Comparison of ENCODE assay signal across 26 cellular contexts in genomic region chr2:69205076-69205475, GRCh38.
"Had no signal": no experiment of that assay in that cellular context is flagged by ENCODE, and none has a peak within 500 bp of the region (broad histone marks: within the 10 kb centered on the region; RNA-seq: fewer than 3 reads in every experiment).

No MANE protein-coding gene starts in this region.

- H3K27ac ChIP-seq: body of pancreas, colonic mucosa, dorsolateral prefrontal cortex, left lung, lower lobe of right lung, neutrophil, parathyroid adenoma, psoas muscle, thyroid gland, upper lobe of right lung had no signal

- H3K4me3 ChIP-seq: body of pancreas, colonic mucosa, dorsolateral prefrontal cortex, left lung, lower lobe of right lung, psoas muscle, thyroid gland, upper lobe of right lung had no signal

- H3K9me3 ChIP-seq: body of pancreas, colonic mucosa, left lung, lower lobe of right lung, neutrophil, psoas muscle, thyroid gland, upper lobe of right lung had no signal

- H2AFZ ChIP-seq: parathyroid adenoma had no signal

- H3K9ac ChIP-seq: parathyroid adenoma had no signal

- DNase-seq: activated CD4-positive, alpha-beta T cell treated with anti-CD3 and anti-CD28 coated beads for 36 hours; activated CD4-positive, CD25-positive, alpha-beta regulatory T cell; activated CD8-positive, alpha-beta memory T cell treated with anti-CD3 and anti-CD28 coated beads, Interleukin-2, amount 10 ng/mL, durations not matched to agents 7 days and 5 days; activated CD8-positive, alpha-beta T cell treated with anti-CD3 and anti-CD28 coated beads, Interleukin-2, amount 10 ng/mL, durations not matched to agents 7 days and 5 days; activated naive CD4-positive, alpha-beta T cell treated with Interleukin-2 at 50 U/mL for 16 hours; activated T-cell treated with anti-CD3 and anti-CD28 coated beads, Interleukin-2, amount 50 U/mL, for 48 hours; aorta; body of pancreas; colonic mucosa; dorsolateral prefrontal cortex; effector memory CD4-positive, alpha-beta T cell; left lung; lower lobe of right lung; mesendoderm; nephron progenitor cell; psoas muscle; stimulated activated CD4-positive, alpha-beta T cell treated with anti-CD3 and anti-CD28 coated beads, Interleukin-12 subunit alpha, Interleukin-12 subunit beta, amount 100 ng/mL, for 4 hours; stimulated activated CD4-positive, alpha-beta T cell treated with anti-CD3 and anti-CD28 coated beads, Interleukin-4, amount 100 ng/mL, for 24 hours; substantia nigra; thyroid gland; upper lobe of right lung had no signal

- H3K27me3 ChIP-seq: body of pancreas, colonic mucosa, dorsolateral prefrontal cortex, left lung, neutrophil, thyroid gland, upper lobe of right lung had no signal

- H3K4me1 ChIP-seq: body of pancreas, colonic mucosa, left lung, psoas muscle had no signal

- H3K9me3 Mint-ChIP-seq: nephron progenitor cell; stimulated activated effector memory CD8-positive, alpha-beta T cell treated with anti-CD3 and anti-CD28 coated beads, Interleukin-12 subunit alpha, Interleukin-12 subunit beta, amount 100 ng/mL, for 72 hours; stimulated activated naive CD8-positive, alpha-beta T cell treated with anti-CD3 and anti-CD28 coated beads, Interleukin-15, Interleukin-2, amounts not matched to agents 100 ng/mL and 50 ng/mL, for 24 hours had no signal

- H3K27me3 Mint-ChIP-seq: stimulated activated naive CD8-positive, alpha-beta T cell treated with anti-CD3 and anti-CD28 coated beads, Interleukin-15, Interleukin-2, amounts not matched to agents 100 ng/mL and 50 ng/mL, for 24 hours had no signal

- H3K27ac Mint-ChIP-seq: activated CD4-positive, alpha-beta T cell treated with anti-CD3 and anti-CD28 coated beads for 36 hours; activated CD8-positive, alpha-beta memory T cell treated with anti-CD3 and anti-CD28 coated beads, Interleukin-2, amount 10 ng/mL, durations not matched to agents 7 days and 5 days; activated CD8-positive, alpha-beta T cell treated with anti-CD3 and anti-CD28 coated beads, Interleukin-2, amount 10 ng/mL, durations not matched to agents 7 days and 5 days; activated naive CD8-positive, alpha-beta T cell; nephron progenitor cell; stimulated activated effector memory CD8-positive, alpha-beta T cell treated with anti-CD3 and anti-CD28 coated beads, Interleukin-12 subunit alpha, Interleukin-12 subunit beta, amount 100 ng/mL, for 72 hours; stimulated activated naive CD8-positive, alpha-beta T cell treated with anti-CD3 and anti-CD28 coated beads, Interleukin-15, Interleukin-2, amounts not matched to agents 100 ng/mL and 50 ng/mL, for 24 hours had no signal

- H3K36me3 Mint-ChIP-seq: activated CD8-positive, alpha-beta memory T cell treated with anti-CD3 and anti-CD28 coated beads, Interleukin-2, amount 10 ng/mL, durations not matched to agents 7 days and 5 days; activated naive CD8-positive, alpha-beta T cell; stimulated activated effector memory CD8-positive, alpha-beta T cell treated with anti-CD3 and anti-CD28 coated beads, Interleukin-12 subunit alpha, Interleukin-12 subunit beta, amount 100 ng/mL, for 72 hours had no signal

- H3K36me3 ChIP-seq: colonic mucosa, left lung, lower lobe of right lung, neutrophil, thyroid gland, upper lobe of right lung had no signal

- H3K4me1 Mint-ChIP-seq: activated CD4-positive, alpha-beta T cell treated with anti-CD3 and anti-CD28 coated beads for 36 hours; activated CD8-positive, alpha-beta memory T cell treated with anti-CD3 and anti-CD28 coated beads, Interleukin-2, amount 10 ng/mL, durations not matched to agents 7 days and 5 days; stimulated activated effector memory CD8-positive, alpha-beta T cell treated with anti-CD3 and anti-CD28 coated beads, Interleukin-12 subunit alpha, Interleukin-12 subunit beta, amount 100 ng/mL, for 72 hours had no signal

- H3K79me2 ChIP-seq: parathyroid adenoma had no signal

- H3K4me3 Mint-ChIP-seq: activated CD4-positive, alpha-beta T cell treated with anti-CD3 and anti-CD28 coated beads for 36 hours; activated CD8-positive, alpha-beta memory T cell treated with anti-CD3 and anti-CD28 coated beads, Interleukin-2, amount 10 ng/mL, durations not matched to agents 7 days and 5 days; activated CD8-positive, alpha-beta T cell treated with anti-CD3 and anti-CD28 coated beads, Interleukin-2, amount 10 ng/mL, durations not matched to agents 7 days and 5 days; activated naive CD8-positive, alpha-beta T cell; nephron progenitor cell; stimulated activated effector memory CD8-positive, alpha-beta T cell treated with anti-CD3 and anti-CD28 coated beads, Interleukin-12 subunit alpha, Interleukin-12 subunit beta, amount 100 ng/mL, for 72 hours; stimulated activated naive CD8-positive, alpha-beta T cell treated with anti-CD3 and anti-CD28 coated beads, Interleukin-15, Interleukin-2, amounts not matched to agents 100 ng/mL and 50 ng/mL, for 24 hours had no signal
